25 cellular contexts compared by ENCODE assay signal in the genomic region with DNA sequence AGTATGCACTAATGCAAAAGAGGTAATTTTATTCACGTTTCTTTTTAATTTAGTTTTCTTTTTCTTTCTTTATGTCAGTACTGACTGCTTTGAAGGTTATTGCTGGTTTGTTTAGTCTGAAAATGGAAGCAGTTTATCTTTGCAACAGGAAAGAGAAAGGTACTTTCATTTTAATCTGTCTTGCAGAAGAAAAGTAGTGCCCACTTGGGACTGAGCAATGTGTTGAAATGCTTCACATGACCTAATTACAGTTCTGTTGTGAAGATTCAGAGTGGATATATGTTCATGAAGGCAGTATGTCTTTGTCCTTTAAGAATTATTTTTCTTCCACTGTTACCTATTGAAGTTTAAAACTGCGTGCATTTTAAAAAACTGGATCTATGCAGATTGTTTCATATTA.
DNase-seq lines count a peak whose midpoint lies in the region; ATAC-seq, FAIRE-seq and TF ChIP-seq lines count a peak whose summit lies in the region.
"Had no signal": no experiment of that assay in that cellular context is flagged by ENCODE, and none has a peak within 500 bp of the region (broad histone marks: within the 10 kb centered on the region; RNA-seq: fewer than 3 reads in every experiment).

No MANE protein-coding gene starts in this region.

- H3K79me2 ChIP-seq in DND-41 (ENCODE audit: insufficient read depth, low read length), result no peaks in the 10 kb centered on the region

- peaks cover 6 to 9% (median 7%) of the 10 kb centered on the region in 3 donors for H3K36me3 Mint-ChIP-seq in immature natural killer cell

- no peak overlapping the region for H2AFZ ChIP-seq in DND-41 (ENCODE audit: low read depth, low read length)

- H3K27me3 Mint-ChIP-seq in immature natural killer cell (ENCODE audit: low read depth in 3 of 3), result peaks cover 0 to 2% (median 0%) of the 10 kb centered on the region in 3 donors
- H3K27me3 Mint-ChIP-seq: CD8-positive, alpha-beta memory T cell had no signal

- H3K4me1 ChIP-seq in DND-41 (ENCODE audit: insufficient read depth, low read length) (no peaks in the 10 kb centered on the region), adipocyte (ENCODE audit: control insufficient read depth, insufficient read depth, low read length) (peaks cover 18% of the 10 kb centered on the region)
- H3K4me1 ChIP-seq: lower lobe of right lung, psoas muscle, SJCRH30 had no signal

- peak; percentile 82 for FAIRE-seq in GM19239 (lab: Jason Lieb, UNC)
- FAIRE-seq: bronchial epithelial cell, GM12878, K562 had no signal

- H3K4me3 ChIP-seq in DND-41 (ENCODE audit: low read depth in 1 of 2, low read length in 2 of 2), result no peak overlapping the region
- peak overlapping the region; percentile 71 for H3K4me3 ChIP-seq in adipocyte (ENCODE audit: low read length)
- H3K4me3 ChIP-seq: GM12878, K562, lower lobe of right lung, psoas muscle, SJCRH30, smooth muscle cell, thyroid gland had no signal

- H3K9me3 Mint-ChIP-seq in immature natural killer cell, result no peaks in the 10 kb centered on the region
- H3K9me3 Mint-ChIP-seq: CD8-positive, alpha-beta memory T cell had no signal

- no peak for TF ChIP-seq CTCF in DND-41 (IDR thresholded peaks at IDR 0.05; ENCODE audit: borderline replicate concordance, extremely low read depth, low read length, poor library complexity, severe bottlenecking)

- ATAC-seq in DND-41 (ENCODE audit: insufficient read depth, low read depth) (peak; percentile 29; the same call in 1 of the 3 replicates), GM19463 (IDR thresholded peaks at IDR 0.05; ENCODE audit: unreplicated experiment) (no peak), GM21619 (IDR thresholded peaks at IDR 0.05; ENCODE audit: unreplicated experiment) (no peak)
- ATAC-seq: GM12878, lower lobe of right lung, psoas muscle had no signal

- H4K20me1 ChIP-seq in DND-41 (ENCODE audit: insufficient read depth, low read length), result no peaks in the 10 kb centered on the region

- H3K9me3 ChIP-seq in DND-41 (ENCODE audit: insufficient read depth, low read length, severe bottlenecking) (no peaks in the 10 kb centered on the region), adipocyte (ENCODE audit: control insufficient read depth, low read length) (no peaks in the 10 kb centered on the region)
- H3K9me3 ChIP-seq: lower lobe of right lung, neutrophil, psoas muscle, SJCRH30, thyroid gland had no signal

- H3K27me3 ChIP-seq in DND-41 (ENCODE audit: insufficient read depth, low read length, poor library complexity) (no peaks in the 10 kb centered on the region), adipocyte (replicated peaks; ENCODE audit: control insufficient read depth, insufficient read depth, low read length) (no peaks in the 10 kb centered on the region)
- H3K27me3 ChIP-seq: neutrophil, SJCRH30, thyroid gland had no signal

- H3K4me2 ChIP-seq in DND-41 (ENCODE audit: insufficient read depth, low read length), result no peak overlapping the region
- H3K4me2 ChIP-seq: smooth muscle cell had no signal

- H3K27ac ChIP-seq in DND-41 (ENCODE audit: low read length), result no peak overlapping the region
- H3K27ac ChIP-seq: lower lobe of right lung, neutrophil, psoas muscle, SJCRH30, thyroid gland had no signal

- DNase-seq in DND-41 (no peak), GM19239 (ENCODE audit: insufficient read length, low spot score) (no peak), adipocyte (ENCODE audit: low read depth) (peak; percentile 24), immature natural killer cell (peak in 2 of 3 donors; percentile 3 to 6), ecto neural progenitor cell (ENCODE audit: low spot score) (no peak)
- DNase-seq: activated CD4-positive, alpha-beta T cell treated with anti-CD3 and anti-CD28 coated beads, Interleukin-2, amount 50 U/mL, for 48 hours; activated gamma-delta T cell; amniotic stem cell; CD8-positive, alpha-beta memory T cell; foreskin fibroblast; lower lobe of right lung; NCI-H1048; NCI-H1930; psoas muscle; SJCRH30; stimulated activated CD4-positive, alpha-beta T cell treated with anti-CD3 and anti-CD28 coated beads, Interleukin-4, amount 100 ng/mL, for 1 hour; stimulated activated naive CD4-positive, alpha-beta T cell; thyroid gland had no signal

- H3K9ac ChIP-seq in DND-41 (ENCODE audit: low read depth, low read length) (no peak overlapping the region), adipocyte (ENCODE audit: low read length) (peak overlapping the region; percentile 59)

- peaks cover 23 to 25% of the 10 kb centered on the region in 2 donors for H3K4me1 Mint-ChIP-seq in immature natural killer cell

- peak overlapping the region in 3 of 5 donors; percentile 47 to 75 (median 49) for H3K4me3 Mint-ChIP-seq in immature natural killer cell
- H3K4me3 Mint-ChIP-seq: CD8-positive, alpha-beta memory T cell had no signal

- peaks cover 26% of the 10 kb centered on the region; the same call in 1 of the 2 replicates for H3K36me3 ChIP-seq in DND-41 (ENCODE audit: insufficient read depth, low read length)
- peaks cover 6% of the 10 kb centered on the region for H3K36me3 ChIP-seq in adipocyte (ENCODE audit: control insufficient read depth, insufficient read depth, low read length, severe bottlenecking)
- H3K36me3 ChIP-seq: lower lobe of right lung, thyroid gland had no signal

- H3K27ac Mint-ChIP-seq in immature natural killer cell, result peak overlapping the region; percentile 23 to 88 (median 81)

Comparison
In these comparisons a context has a peak if more than half of its experiments do, and no peak if none do; other contexts are left out.
1. DNase-seq: peak in adipocyte (single experiment) and immature natural killer cell (2 of 3); none in DND-41 (single experiment), GM19239 (single experiment) and ecto neural progenitor cell (single experiment).